In genomic region chr9:69180670-69181069, GRCh38 we compare ENCODE assay signal across 8 cellular contexts. TPM values are rescaled to one million over a fixed set of nuclear protein-coding genes. Genes with fewer than 3 reads are reported as not detected.
DNase-seq lines count a peak whose midpoint lies in the region; ATAC-seq and TF ChIP-seq lines count a peak whose summit lies in the region.

No MANE protein-coding gene starts in this region.

- no peak for TF ChIP-seq POLR2A in vagina (IDR thresholded peaks at IDR 0.05)

- H3K36me3 Mint-ChIP-seq in T-helper 1 cell treated with Interleukin-12 subunit alpha and Interleukin-12 subunit beta and Interleukin-4 antibody, amounts not matched to agents 30 μg/mL and 1 μg/mL, for 36 hours (ENCODE audit: low read depth), result peaks cover 5% of the 10 kb centered on the region
- H3K36me3 Mint-ChIP-seq in chondrocyte (ENCODE audit: low read depth) (no peaks in the 10 kb centered on the region), mesothelial cell of epicardium (no peaks in the 10 kb centered on the region)

- H3K9me3 Mint-ChIP-seq in T-helper 1 cell treated with Interleukin-12 subunit alpha and Interleukin-12 subunit beta and Interleukin-4 antibody, amounts not matched to agents 30 μg/mL and 1 μg/mL, for 36 hours, result no peaks in the 10 kb centered on the region
- H3K9me3 Mint-ChIP-seq in chondrocyte (ENCODE audit: low read depth) (no peaks in the 10 kb centered on the region), mesothelial cell of epicardium (no peaks in the 10 kb centered on the region)

- H3K4me1 ChIP-seq in vagina, result peaks cover 31% of the 10 kb centered on the region

- H3K4me3 ChIP-seq in vagina, result no peak overlapping the region

- H3K9me3 ChIP-seq in vagina, result no peaks in the 10 kb centered on the region

- no peaks in the 10 kb centered on the region for H3K27me3 ChIP-seq in vagina

- peaks cover 43% of the 10 kb centered on the region for H3K4me1 Mint-ChIP-seq in T-helper 1 cell treated with Interleukin-12 subunit alpha and Interleukin-12 subunit beta and Interleukin-4 antibody, amounts not matched to agents 30 μg/mL and 1 μg/mL, for 36 hours (ENCODE audit: low read depth)
- H3K4me1 Mint-ChIP-seq in chondrocyte (ENCODE audit: low read depth) (peaks cover 56% of the 10 kb centered on the region), mesothelial cell of epicardium (peaks cover 52% of the 10 kb centered on the region)

- no peak for DNase-seq in Right ventricle myocardium inferior (ENCODE audit: missing footprints)
- no peak for DNase-seq in cardiac septum (ENCODE audit: low spot score)
- no peak for DNase-seq in chondrocyte (ENCODE audit: low spot score)
- DNase-seq in mesothelial cell of epicardium (ENCODE audit: low spot score in 2 of 2, unreplicated experiment in 2 of 2), result no peak
- no peak for DNase-seq in vagina (ENCODE audit: extremely low spot score in 2 of 2)
- DNase-seq in NCI-H1436 (lab: John Stamatoyannopoulos, UW), result no peak

- peak overlapping the region; percentile 49 for H3K27ac Mint-ChIP-seq in T-helper 1 cell treated with Interleukin-12 subunit alpha and Interleukin-12 subunit beta and Interleukin-4 antibody, amounts not matched to agents 30 μg/mL and 1 μg/mL, for 36 hours
- peak overlapping the region; percentile 74 for H3K27ac Mint-ChIP-seq in chondrocyte (ENCODE audit: unreplicated experiment)
- H3K27ac Mint-ChIP-seq in mesothelial cell of epicardium, result peak overlapping the region; percentile 66

- H3K27me3 Mint-ChIP-seq in T-helper 1 cell treated with Interleukin-12 subunit alpha and Interleukin-12 subunit beta and Interleukin-4 antibody, amounts not matched to agents 30 μg/mL and 1 μg/mL, for 36 hours (ENCODE audit: low read depth), result no peaks in the 10 kb centered on the region
- H3K27me3 Mint-ChIP-seq in chondrocyte (ENCODE audit: low read depth) (no peaks in the 10 kb centered on the region), mesothelial cell of epicardium (ENCODE audit: low read depth) (peaks cover 5% of the 10 kb centered on the region)

- peak overlapping the region; percentile 9 for H3K4me3 Mint-ChIP-seq in T-helper 1 cell treated with Interleukin-12 subunit alpha and Interleukin-12 subunit beta and Interleukin-4 antibody, amounts not matched to agents 30 μg/mL and 1 μg/mL, for 36 hours
- H3K4me3 Mint-ChIP-seq in chondrocyte (ENCODE audit: unreplicated experiment) (no peak overlapping the region), mesothelial cell of epicardium (no peak overlapping the region)

- TF ChIP-seq CTCF in chondrocyte (IDR thresholded peaks at IDR 0.05) (no peak), mesothelial cell of epicardium (IDR thresholded peaks at IDR 0.05; ENCODE audit: unreplicated experiment) (no peak), vagina (IDR thresholded peaks at IDR 0.05) (no peak)

- peak overlapping the region; percentile 4 for H3K27ac ChIP-seq in vagina

- intact Hi-C loops in Right ventricle myocardium inferior (cut with DNase I), result no loop called here
- intact Hi-C loops in cardiac septum (cut with DNase I), result no loop called here
- intact Hi-C loops in vagina (cut with DNase I), result no loop called here

- ATAC-seq in Right ventricle myocardium inferior (peak; percentile 63), HG03159 (IDR thresholded peaks at IDR 0.05; ENCODE audit: unreplicated experiment) (no peak)

- H3K36me3 ChIP-seq in vagina, result no peaks in the 10 kb centered on the region

RNA-seq across cellular contexts. Expression of gene TJP2, which starts 6.6 kb away (rescaled TPM):
- total RNA-seq in Right ventricle myocardium inferior, result 110 TPM
- 67.0 TPM for total RNA-seq in cardiac septum
- total RNA-seq in chondrocyte, result 49.9 to 50.6 TPM (median 50.4 TPM) in 3 replicates
- total RNA-seq in mesothelial cell of epicardium, result 56.5 to 58.0 TPM (median 57.9 TPM) in 3 replicates
- total RNA-seq in vagina, result 68.3 TPM
